Comparison of ENCODE assay signal across 1 cellular context in the genomic region with DNA sequence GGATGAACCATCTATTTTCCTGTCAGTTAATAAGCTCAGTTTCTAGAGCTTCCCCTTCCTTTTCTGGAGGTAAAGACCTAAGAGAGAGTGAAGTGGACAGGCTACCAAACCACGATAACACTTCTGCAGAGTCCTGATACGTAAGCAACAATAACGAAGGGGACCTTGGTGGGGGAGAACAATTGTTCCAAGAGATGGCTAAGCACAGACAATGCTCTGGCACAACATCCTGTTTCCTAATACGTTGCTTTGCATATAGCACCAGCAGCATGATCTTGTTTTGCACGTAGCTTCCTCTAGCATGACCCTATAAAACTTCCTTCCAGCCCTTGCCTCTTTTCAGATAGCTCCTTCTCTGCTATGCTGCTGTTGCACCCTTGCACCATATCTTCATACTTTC.
TF ChIP-seq lines count a peak whose summit lies in the region.

No MANE protein-coding gene starts in this region.

TF ChIP-seq in HepG2, 621 proteins besides CTCF, POLR2A, EP300 and RAD21 (continued from another document):
- TF ChIP-seq, protein P1, sequence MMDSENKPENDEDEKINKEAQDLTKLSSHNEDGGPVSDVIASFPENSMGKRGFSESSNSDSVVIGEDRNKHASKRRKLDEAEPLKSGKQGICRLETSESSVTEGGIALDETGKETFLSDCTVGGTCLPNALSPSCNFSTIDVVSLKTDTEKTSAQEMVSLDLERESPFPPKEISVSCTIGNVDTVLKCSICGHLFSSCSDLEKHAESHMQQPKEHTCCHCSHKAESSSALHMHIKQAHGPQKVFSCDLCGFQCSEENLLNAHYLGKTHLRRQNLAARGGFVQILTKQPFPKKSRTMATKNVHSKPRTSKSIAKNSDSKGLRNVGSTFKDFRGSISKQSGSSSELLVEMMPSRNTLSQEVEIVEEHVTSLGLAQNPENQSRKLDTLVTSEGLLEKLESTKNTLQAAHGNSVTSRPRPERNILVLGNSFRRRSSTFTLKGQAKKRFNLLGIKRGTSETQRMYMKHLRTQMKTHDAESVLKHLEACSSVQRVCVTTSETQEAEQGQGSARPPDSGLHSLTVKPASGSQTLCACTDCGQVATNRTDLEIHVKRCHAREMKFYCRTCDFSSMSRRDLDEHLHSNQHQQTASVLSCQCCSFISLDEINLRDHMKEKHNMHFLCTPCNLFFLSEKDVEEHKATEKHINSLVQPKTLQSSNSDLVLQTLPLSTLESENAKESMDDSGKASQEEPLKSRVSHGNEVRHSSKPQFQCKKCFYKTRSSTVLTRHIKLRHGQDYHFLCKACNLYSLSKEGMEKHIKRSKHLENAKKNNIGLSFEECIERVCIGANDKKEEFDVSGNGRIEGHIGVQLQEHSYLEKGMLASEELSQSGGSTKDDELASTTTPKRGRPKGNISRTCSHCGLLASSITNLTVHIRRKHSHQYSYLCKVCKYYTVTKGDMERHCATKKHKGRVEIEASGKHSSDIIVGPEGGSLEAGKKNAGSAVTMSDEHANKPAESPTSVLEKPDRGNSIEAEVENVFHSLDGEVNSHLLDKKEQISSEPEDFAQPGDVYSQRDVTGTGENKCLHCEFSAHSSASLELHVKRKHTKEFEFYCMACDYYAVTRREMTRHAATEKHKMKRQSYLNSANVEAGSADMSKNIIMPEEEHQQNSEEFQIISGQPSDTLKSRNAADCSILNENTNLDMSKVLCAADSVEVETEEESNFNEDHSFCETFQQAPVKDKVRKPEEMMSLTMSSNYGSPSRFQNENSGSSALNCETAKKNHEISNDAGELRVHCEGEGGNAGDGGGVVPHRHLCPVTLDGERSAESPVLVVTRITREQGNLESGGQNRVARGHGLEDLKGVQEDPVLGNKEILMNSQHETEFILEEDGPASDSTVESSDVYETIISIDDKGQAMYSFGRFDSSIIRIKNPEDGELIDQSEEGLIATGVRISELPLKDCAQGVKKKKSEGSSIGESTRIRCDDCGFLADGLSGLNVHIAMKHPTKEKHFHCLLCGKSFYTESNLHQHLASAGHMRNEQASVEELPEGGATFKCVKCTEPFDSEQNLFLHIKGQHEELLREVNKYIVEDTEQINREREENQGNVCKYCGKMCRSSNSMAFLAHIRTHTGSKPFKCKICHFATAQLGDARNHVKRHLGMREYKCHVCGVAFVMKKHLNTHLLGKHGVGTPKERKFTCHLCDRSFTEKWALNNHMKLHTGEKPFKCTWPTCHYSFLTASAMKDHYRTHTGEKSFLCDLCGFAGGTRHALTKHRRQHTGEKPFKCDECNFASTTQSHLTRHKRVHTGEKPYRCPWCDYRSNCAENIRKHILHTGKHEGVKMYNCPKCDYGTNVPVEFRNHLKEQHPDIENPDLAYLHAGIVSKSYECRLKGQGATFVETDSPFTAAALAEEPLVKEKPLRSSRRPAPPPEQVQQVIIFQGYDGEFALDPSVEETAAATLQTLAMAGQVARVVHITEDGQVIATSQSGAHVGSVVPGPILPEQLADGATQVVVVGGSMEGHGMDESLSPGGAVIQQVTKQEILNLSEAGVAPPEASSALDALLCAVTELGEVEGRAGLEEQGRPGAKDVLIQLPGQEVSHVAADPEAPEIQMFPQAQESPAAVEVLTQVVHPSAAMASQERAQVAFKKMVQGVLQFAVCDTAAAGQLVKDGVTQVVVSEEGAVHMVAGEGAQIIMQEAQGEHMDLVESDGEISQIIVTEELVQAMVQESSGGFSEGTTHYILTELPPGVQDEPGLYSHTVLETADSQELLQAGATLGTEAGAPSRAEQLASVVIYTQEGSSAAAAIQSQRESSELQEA (CRISPR knock-in tag; IDR thresholded peaks at IDR 0.05; ENCODE audit: not compliant biosample characterization): no peak
- no peak for TF ChIP-seq KAT8 (CRISPR knock-in tag; IDR thresholded peaks at IDR 0.05)
- TF ChIP-seq, protein P2, sequence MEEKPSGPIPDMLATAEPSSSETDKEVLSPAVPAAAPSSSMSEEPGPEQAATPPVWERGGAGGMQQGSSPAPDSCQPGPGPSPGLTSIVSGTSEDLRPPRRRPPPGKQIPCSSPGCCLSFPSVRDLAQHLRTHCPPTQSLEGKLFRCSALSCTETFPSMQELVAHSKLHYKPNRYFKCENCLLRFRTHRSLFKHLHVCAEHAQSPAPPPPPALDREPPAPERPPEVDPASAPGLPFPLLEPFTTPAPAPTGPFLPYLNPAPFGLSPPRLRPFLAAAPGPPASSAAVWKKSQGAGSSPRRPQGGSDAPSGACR (CRISPR knock-in tag; IDR thresholded peaks at IDR 0.05): no peak
- TF ChIP-seq TBP (CRISPR knock-in tag; IDR thresholded peaks at IDR 0.05): no peak
- TF ChIP-seq TCF7 (IDR thresholded peaks at IDR 0.05; ENCODE audit: low read depth): no peak
- no peak for TF ChIP-seq ESRRA (CRISPR knock-in tag; IDR thresholded peaks at IDR 0.05; ENCODE audit: low read depth)
- no peak for TF ChIP-seq ZNF326 (CRISPR knock-in tag; IDR thresholded peaks at IDR 0.05; ENCODE audit: borderline replicate concordance)
- no peak for TF ChIP-seq ZNF367 (CRISPR knock-in tag; IDR thresholded peaks at IDR 0.05; ENCODE audit: borderline replicate concordance)
- TF ChIP-seq MEIS2 (CRISPR knock-in tag; IDR thresholded peaks at IDR 0.05): no peak
- TF ChIP-seq CSRNP2 (CRISPR knock-in tag; conservative IDR thresholded peaks at IDR 0.05; ENCODE audit: low read depth): no peak
